28 cellular contexts compared by ENCODE assay signal in the genomic region with DNA sequence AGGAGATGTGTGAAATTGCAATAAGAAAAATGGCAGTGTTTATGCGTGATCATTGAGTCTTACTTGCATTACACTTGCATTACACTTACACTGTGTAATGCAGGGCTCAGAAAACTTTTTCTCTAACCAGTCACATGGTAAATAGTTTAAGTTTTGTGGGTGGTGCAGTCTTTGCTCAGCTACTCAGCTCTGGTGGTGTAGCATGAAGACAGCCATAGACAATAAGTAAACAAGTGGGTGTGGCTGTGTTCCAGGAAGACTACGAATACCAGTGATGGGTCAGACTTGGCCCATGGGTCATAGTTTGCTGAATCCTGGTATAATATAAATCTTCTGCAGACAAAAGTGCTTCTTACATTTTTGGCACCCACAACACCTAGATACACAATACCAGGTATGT.
DNase-seq lines count a peak whose midpoint lies in the region; TF ChIP-seq lines count a peak whose summit lies in the region.
"Had no signal": no experiment of that assay in that cellular context is flagged by ENCODE, and none has a peak within 500 bp of the region (broad histone marks: within the 10 kb centered on the region; RNA-seq: fewer than 3 reads in every experiment).

No MANE protein-coding gene starts in this region.

- DNase-seq in OCI-M1 (lab: John Stamatoyannopoulos, UW) (peak; percentile 28), chondrocyte (ENCODE audit: low spot score) (no peak), fibroblast of villous mesenchyme (ENCODE audit: low read depth) (peak; percentile 34), uterus (no peak), A673 (ENCODE audit: low spot score) (no peak), SIG-M5 treated with dmso at 0.1 percent for 504 hours (lab: John Stamatoyannopoulos, UW; ENCODE audit: unreplicated experiment) (no peak), prostate gland (ENCODE audit: low spot score) (no peak)
- DNase-seq: activated CD4-positive, alpha-beta T cell treated with anti-CD3 and anti-CD28 coated beads for 1 hour; activated CD8-positive, alpha-beta memory T cell treated with anti-CD3 and anti-CD28 coated beads, Interleukin-2, amount 50 U/mL, for 48 hours; activated CD8-positive, alpha-beta T cell treated with anti-CD3 and anti-CD28 coated beads for 36 hours; activated naive CD4-positive, alpha-beta T cell treated with anti-CD3 and anti-CD28 coated beads, Interleukin-2, amount 10 ng/mL, durations not matched to agents 7 days and 5 days; amniotic stem cell; brain microvascular endothelial cell; effector CD8-positive, alpha-beta T cell; Karpas-422; lower lobe of right lung; NCI-H1436 treated with DMSO at 0.1 percent for 48 hours; NCI-H345; nephron progenitor cell; Peyer's patch; SIG-M5; stimulated activated naive CD8-positive, alpha-beta T cell treated with anti-CD3 and anti-CD28 coated beads, Interleukin-15, Interleukin-2, amounts not matched to agents 100 U/mL and 50 U/mL, for 24 hours; SW 1271; testis had no signal

- H3K4me1 Mint-ChIP-seq in chondrocyte (ENCODE audit: low read depth) = peaks cover 36% of the 10 kb centered on the region
- H3K4me1 Mint-ChIP-seq: nephron progenitor cell had no signal

- intact Hi-C loops in uterus (cut with DNase I; ENCODE audit: low total_unique reads) = no loop called here
- intact Hi-C loops in A673 (cut with micrococcal nuclease; ENCODE audit: unreplicated experiment) = no loop called here
- intact Hi-C loops in prostate gland (cut with DNase I) = no loop called here

- H3K27me3 ChIP-seq in uterus (no peaks in the 10 kb centered on the region), A673 (replicated peaks; ENCODE audit: insufficient read depth, low read depth, low read length, poor library complexity) (no peaks in the 10 kb centered on the region), prostate gland (replicated peaks; ENCODE audit: insufficient read depth) (no peaks in the 10 kb centered on the region)
- H3K27me3 ChIP-seq: brain microvascular endothelial cell, hepatocyte, Peyer's patch, testis had no signal

- H3K4me3 Mint-ChIP-seq in chondrocyte (ENCODE audit: unreplicated experiment) = no peak overlapping the region
- H3K4me3 Mint-ChIP-seq: activated CD8-positive, alpha-beta T cell treated with anti-CD3 and anti-CD28 coated beads for 36 hours; activated naive CD4-positive, alpha-beta T cell treated with anti-CD3 and anti-CD28 coated beads, Interleukin-2, amount 10 ng/mL, durations not matched to agents 7 days and 5 days; activated T-helper 17 cell treated with anti-CD3 and anti-CD28 coated beads, Interleukin-2, amount 50 U/mL, for 72 hours; nephron progenitor cell had no signal

- TF ChIP-seq POLR2A in uterus (IDR thresholded peaks at IDR 0.05) (no peak), prostate gland (IDR thresholded peaks at IDR 0.05) (no peak)

- H3K9me3 ChIP-seq in uterus (no peaks in the 10 kb centered on the region), A673 (ENCODE audit: low read depth, low read length, poor library complexity, severe bottlenecking) (no peaks in the 10 kb centered on the region), prostate gland (no peaks in the 10 kb centered on the region)
- H3K9me3 ChIP-seq: HAP-1, lower lobe of right lung, Peyer's patch, testis had no signal

- H3K4me1 ChIP-seq in uterus = peaks cover 0 to 9% of the 10 kb centered on the region in 2 donors
- H3K4me1 ChIP-seq in A673 (ENCODE audit: insufficient read depth, low read length, poor library complexity, severe bottlenecking) = no peaks in the 10 kb centered on the region
- no peaks in the 10 kb centered on the region for H3K4me1 ChIP-seq in prostate gland (replicated peaks)
- H3K4me1 ChIP-seq: Peyer's patch, testis had no signal

- peaks cover 7% of the 10 kb centered on the region for H3K9me3 Mint-ChIP-seq in chondrocyte (ENCODE audit: low read depth)
- H3K9me3 Mint-ChIP-seq: activated CD8-positive, alpha-beta T cell treated with anti-CD3 and anti-CD28 coated beads for 36 hours; activated naive CD4-positive, alpha-beta T cell treated with anti-CD3 and anti-CD28 coated beads, Interleukin-2, amount 10 ng/mL, durations not matched to agents 7 days and 5 days; nephron progenitor cell had no signal

- H3K27ac ChIP-seq in uterus (peak overlapping the region; percentile 87 to 95), A673 (ENCODE audit: low read depth, low read length, poor library complexity, severe bottlenecking) (no peak overlapping the region), prostate gland (no peak overlapping the region)
- H3K27ac ChIP-seq: BLaER1 treated with 17β-estradiol and CSF1 and Interleukin-3, amounts not matched to agents 10 nM and 100 nM; brain microvascular endothelial cell; hepatocyte; lower lobe of right lung; Peyer's patch; testis had no signal

- POLR2A ChIA-PET in A673 (lab: Charles Lee; ENCODE audit: low non-redundant PET) = no interaction called here

- H3K36me3 ChIP-seq in uterus (no peaks in the 10 kb centered on the region), A673 (ENCODE audit: insufficient read depth, low read length, poor library complexity, severe bottlenecking) (no peaks in the 10 kb centered on the region), prostate gland (no peaks in the 10 kb centered on the region)
- H3K36me3 ChIP-seq: BLaER1 treated with 17β-estradiol and CSF1 and Interleukin-3, amounts not matched to agents 10 nM and 100 nM; brain microvascular endothelial cell; HAP-1; lower lobe of right lung; Peyer's patch had no signal

- TF ChIP-seq CTCF in chondrocyte (IDR thresholded peaks at IDR 0.05) (no peak), fibroblast of villous mesenchyme (IDR thresholded peaks at IDR 0.05; ENCODE audit: insufficient read depth, low read depth, low read length) (no peak), uterus (IDR thresholded peaks at IDR 0.05) (no peak), A673 (conservative IDR thresholded peaks at IDR 0.05; ENCODE audit: low read depth, low read length) (no peak), prostate gland (IDR thresholded peaks at IDR 0.05) (no peak)

- peak overlapping the region; percentile 87 for H3K27ac Mint-ChIP-seq in chondrocyte (ENCODE audit: unreplicated experiment)
- H3K27ac Mint-ChIP-seq: activated CD8-positive, alpha-beta T cell treated with anti-CD3 and anti-CD28 coated beads for 36 hours; activated naive CD4-positive, alpha-beta T cell treated with anti-CD3 and anti-CD28 coated beads, Interleukin-2, amount 10 ng/mL, durations not matched to agents 7 days and 5 days; activated T-helper 17 cell treated with anti-CD3 and anti-CD28 coated beads, Interleukin-2, amount 50 U/mL, for 72 hours; nephron progenitor cell had no signal

- 72% methylated on average over 2 of the region's 2 CpGs for WGBS in prostate gland

- H3K4me3 ChIP-seq in fibroblast of villous mesenchyme (ENCODE audit: low read depth, low read length) (no peak overlapping the region), uterus (no peak overlapping the region), A673 (ENCODE audit: low read depth, low read length, poor library complexity, severe bottlenecking) (no peak overlapping the region), prostate gland (no peak overlapping the region)
- H3K4me3 ChIP-seq: BLaER1 treated with 17β-estradiol and CSF1 and Interleukin-3, amounts not matched to agents 10 nM and 100 nM; HAP-1; hepatocyte; lower lobe of right lung; Peyer's patch; testis had no signal

- H3K27me3 Mint-ChIP-seq in chondrocyte (ENCODE audit: low read depth) = no peaks in the 10 kb centered on the region

- no TSS peak for BruUV-seq in A673 (replicated peaks; lab: Mats Ljungman, UMichigan)

- CTCF ChIA-PET in A673 (lab: Charles Lee) = no interaction called here

- H3K36me3 Mint-ChIP-seq in chondrocyte (ENCODE audit: low read depth) = no peaks in the 10 kb centered on the region
- H3K36me3 Mint-ChIP-seq: activated naive CD4-positive, alpha-beta T cell treated with anti-CD3 and anti-CD28 coated beads, Interleukin-2, amount 10 ng/mL, durations not matched to agents 7 days and 5 days had no signal

Comparison
In these comparisons a context has a peak if more than half of its experiments do, and no peak if none do; other contexts are left out.
1. DNase-seq: peak in OCI-M1 (single experiment) and fibroblast of villous mesenchyme (single experiment); none in chondrocyte (single experiment), uterus (0 of 2), A673 (single experiment), SIG-M5 treated with dmso at 0.1 percent for 504 hours (single experiment) and prostate gland (single experiment).
2. H3K27ac ChIP-seq: peak in uterus (2 of 2); none in A673 (single experiment) and prostate gland (0 of 2).